Comparison of ENCODE assay signal across 8 cellular contexts in genomic region chr3:194671511-194671899, GRCh38. TPM values are rescaled to one million over a fixed set of nuclear protein-coding genes. Genes with fewer than 3 reads are reported as not detected.
A peak's percentile ranks its signal among the peaks of the same experiment; 100 is the strongest.
DNase-seq lines count a peak whose midpoint lies in the region; ATAC-seq and TF ChIP-seq lines count a peak whose summit lies in the region.

No MANE protein-coding gene starts in this region.

- H3K9me3 ChIP-seq in effector memory CD4-positive, alpha-beta T cell (ENCODE audit: control insufficient read depth, low read length), result no peaks in the 10 kb centered on the region

- H3K4me3 ChIP-seq in BJ (ENCODE audit: low read depth, low read length), result peak overlapping the region; percentile 85
- peak overlapping the region; percentile 84 for H3K4me3 ChIP-seq in effector memory CD4-positive, alpha-beta T cell (ENCODE audit: insufficient read depth, low read depth, low read length, poor library complexity, severe bottlenecking)

- peaks cover 10% of the 10 kb centered on the region for H3K4me1 ChIP-seq in effector memory CD4-positive, alpha-beta T cell (ENCODE audit: control insufficient read depth, insufficient read depth, low read length, poor library complexity, severe bottlenecking)

- TF ChIP-seq CTCF in BJ (IDR thresholded peaks at IDR 0.05; ENCODE audit: insufficient read depth, low read depth, low read length), result peak; percentile 55

- CTCF ChIA-PET in BJ (lab: Yijun Ruan, JAX), result interaction anchor here (0.6 to 5.6 kb wide), 27 partner anchors 11 to 774 kb away, joined by 3 to 97 read pairs (median 7); partner anchors contain the start of genes FAM43A and XXYLT1

- in situ Hi-C loops in SK-MEL-5 (cut with HindIII; ENCODE audit: low pct_unique_long_range_greater_than_20kb, low sequenced_read_pairs), result no loop called here

- H3K36me3 ChIP-seq in BJ (ENCODE audit: control insufficient read depth, insufficient read depth, low read length), result peaks cover 1% of the 10 kb centered on the region; the same call in 1 of the 2 replicates
- H3K36me3 ChIP-seq in effector memory CD4-positive, alpha-beta T cell (ENCODE audit: control insufficient read depth, insufficient read depth, low read length), result peaks cover 16% of the 10 kb centered on the region

- peak; percentile 33 for ATAC-seq in GM18517 (IDR thresholded peaks at IDR 0.05; ENCODE audit: unreplicated experiment)

- POLR2A ChIA-PET in BJ (lab: Charles Lee), result interaction anchor here (0.5 to 1.3 kb wide), 3 partner anchors 15 to 46 kb away, joined by 5 to 18 read pairs (median 9); no protein-coding TSS in a partner anchor

- peaks cover 6% of the 10 kb centered on the region for H3K27me3 ChIP-seq in BJ (ENCODE audit: control insufficient read depth, insufficient read depth, low read length)
- peaks cover 3% of the 10 kb centered on the region for H3K27me3 ChIP-seq in effector memory CD4-positive, alpha-beta T cell (replicated peaks; ENCODE audit: control insufficient read depth, insufficient read depth, low read length, poor library complexity, severe bottlenecking)

- H3K27ac ChIP-seq in effector memory CD4-positive, alpha-beta T cell (ENCODE audit: insufficient read depth, low read length, poor library complexity, severe bottlenecking), result peak overlapping the region; percentile 93

- DNase-seq in BJ (ENCODE audit: low read depth), result no peak
- peak; percentile 70 for DNase-seq in HT-29 (ENCODE audit: low spot score)
- peak; percentile 40 for DNase-seq in SK-MEL-5 (ENCODE audit: low read depth, low spot score)
- peak in 1 of 3 donors; percentile 21 for DNase-seq in effector memory CD4-positive, alpha-beta T cell
- peak; percentile 21 for DNase-seq in midbrain (lab: John Stamatoyannopoulos, UW)
- DNase-seq in UCSD-AML1 (lab: John Stamatoyannopoulos, UW; ENCODE audit: unreplicated experiment), result no peak
- no peak for DNase-seq in mucosa of gallbladder (ENCODE audit: low spot score)

RNA-seq across cellular contexts. Expression of gene LSG1, which starts 0.5 kb away (rescaled TPM):
- 23.9 and 35.4 TPM in 2 replicates for polyA plus RNA-seq in BJ (2011; rRNA removed)
- polyA minus RNA-seq in BJ (2011; rRNA and poly(A)+ RNA removed), result 21.9 and 35.2 TPM in 2 replicates
- 37.8 and 44.5 TPM in 2 replicates for total RNA-seq in HT-29 (2014; rRNA removed; shearing (Covaris generic))
- total RNA-seq in SK-MEL-5 (2014; rRNA removed; shearing (Covaris generic)), result 68.3 and 75.5 TPM in 2 replicates
- polyA plus RNA-seq in SK-MEL-5 (2015; cell fraction: cytosol; rRNA removed), result 41.9 and 51.3 TPM in 2 replicates
- 89.9 and 130 TPM in 2 replicates for polyA plus RNA-seq in SK-MEL-5 (2015; cell fraction: nucleus; rRNA removed)
- 31.8 TPM for total RNA-seq in mucosa of gallbladder

RNA-seq across cellular contexts. Expression of gene FAM43A, which starts 14.2 kb away (rescaled TPM):
- polyA plus RNA-seq in BJ (2011; rRNA removed), result 12.2 and 14.6 TPM in 2 replicates
- 3.9 and 4.6 TPM in 2 replicates for polyA minus RNA-seq in BJ (2011; rRNA and poly(A)+ RNA removed)
- 0.33 and 0.57 TPM in 2 replicates for total RNA-seq in HT-29 (2014; rRNA removed; shearing (Covaris generic))
- 18.8 and 21.2 TPM in 2 replicates for total RNA-seq in SK-MEL-5 (2014; rRNA removed; shearing (Covaris generic))
- polyA plus RNA-seq in SK-MEL-5 (2015; cell fraction: cytosol; rRNA removed), result 54.1 and 58.1 TPM in 2 replicates
- 38.5 and 46.6 TPM in 2 replicates for polyA plus RNA-seq in SK-MEL-5 (2015; cell fraction: nucleus; rRNA removed)
- total RNA-seq in mucosa of gallbladder, result 8.9 TPM

RNA-seq across cellular contexts. Expression of gene TMEM44, which starts 38.3 kb away (rescaled TPM):
- polyA plus RNA-seq in BJ (2011; rRNA removed), result 11.7 and 17.7 TPM in 2 replicates
- polyA minus RNA-seq in BJ (2011; rRNA and poly(A)+ RNA removed), result 8.9 and 9.6 TPM in 2 replicates
- 30.4 and 30.6 TPM in 2 replicates for total RNA-seq in HT-29 (2014; rRNA removed; shearing (Covaris generic))
- total RNA-seq in SK-MEL-5 (2014; rRNA removed; shearing (Covaris generic)), result 4.9 and 6.0 TPM in 2 replicates
- 6.6 and 9.3 TPM in 2 replicates for polyA plus RNA-seq in SK-MEL-5 (2015; cell fraction: cytosol; rRNA removed)
- 59.3 and 82.7 TPM in 2 replicates for polyA plus RNA-seq in SK-MEL-5 (2015; cell fraction: nucleus; rRNA removed)
- 20.2 TPM for total RNA-seq in mucosa of gallbladder

Comparison
In these comparisons a context has a peak if more than half of its experiments do, and no peak if none do; other contexts are left out.
1. DNase-seq: peak in HT-29 (single experiment), SK-MEL-5 (single experiment) and midbrain (single experiment); none in BJ (single experiment), UCSD-AML1 (single experiment) and mucosa of gallbladder (single experiment).